Comparison of ENCODE assay signal across 6 cellular contexts in genomic region chrX:51710264-51710987, GRCh38. TPM values are rescaled to one million over a fixed set of nuclear protein-coding genes. Genes with fewer than 3 reads are reported as not detected.
"Had no signal": no experiment of that assay in that cellular context is flagged by ENCODE, and none has a peak within 500 bp of the region (broad histone marks: within the 10 kb centered on the region; RNA-seq: fewer than 3 reads in every experiment).

Gene CENPVL1 (plus strand): TSS chrX:51710512. CDS start chrX:51710512, 0 bp downstream.

RNA-seq across cellular contexts. Expression of gene CENPVL1, which starts in this region (rescaled TPM):
- total RNA-seq: HepG2, HT-29, HT1080, IMR-90, K562 had no signal
- polyA plus RNA-seq: HepG2, IgD-negative memory B cell, IMR-90, K562 had no signal
